Comparison of ENCODE assay signal across 4 cellular contexts in genomic region chr1:18097206-18097605, GRCh38.
TF ChIP-seq lines count a peak whose summit lies in the region.

No MANE protein-coding gene starts in this region.

TF ChIP-seq in HEK293, 187 proteins besides CTCF, POLR2A, EP300 and RAD21:
- peak; percentile 95 for TF ChIP-seq ZNF366 (tag by site-specific recombination; conservative IDR thresholded peaks at IDR 0.05)
- TF ChIP-seq ZNF433 (tag by site-specific recombination; IDR thresholded peaks at IDR 0.05; ENCODE audit: low read depth): no peak
- no peak for TF ChIP-seq OVOL3 (tag by site-specific recombination; IDR thresholded peaks at IDR 0.05)
- TF ChIP-seq ZNF223 (tag by site-specific recombination; IDR thresholded peaks at IDR 0.05): no peak
- TF ChIP-seq ZFHX2 (tag by site-specific recombination; conservative IDR thresholded peaks at IDR 0.05): no peak
- TF ChIP-seq PRDM1 (tag by site-specific recombination; IDR thresholded peaks at IDR 0.05): peak; percentile 73; the same call in 1 of the 2 replicates
- no peak for TF ChIP-seq ZNF747 (tag by site-specific recombination; IDR thresholded peaks at IDR 0.05)

TF ChIP-seq in IMR-90, 13 proteins besides CTCF, POLR2A, EP300 and RAD21:
- TF ChIP-seq CEBPB (IDR thresholded peaks at IDR 0.05; ENCODE audit: low read depth, low read length) (no peak), MAZ (IDR thresholded peaks at IDR 0.05; ENCODE audit: borderline replicate concordance, low read depth, low read length) (no peak), RCOR1 (IDR thresholded peaks at IDR 0.05; ENCODE audit: insufficient replicate concordance, low read length) (no peak), USF2 (IDR thresholded peaks at IDR 0.05; ENCODE audit: low read depth, low read length) (no peak), RFX5 (IDR thresholded peaks at IDR 0.05; ENCODE audit: low read depth, low read length) (no peak), BHLHE40 (IDR thresholded peaks at IDR 0.05; ENCODE audit: low read depth, low read length) (no peak), CHD1 (IDR thresholded peaks at IDR 0.05; ENCODE audit: low read depth, low read length) (no peak), SMC3 (IDR thresholded peaks at IDR 0.05; ENCODE audit: low read depth, low read length) (no peak), MXI1 (IDR thresholded peaks at IDR 0.05; ENCODE audit: borderline replicate concordance, low read depth, low read length) (no peak), FOS (IDR thresholded peaks at IDR 0.05; ENCODE audit: low read depth, low read length) (no peak)
TF ChIP-seq in IMR-90: peak in this region for 0.

TF ChIP-seq in WTC11, 78 proteins besides CTCF, POLR2A, EP300 and RAD21:
- TF ChIP-seq ZNF512 (CRISPR knock-in tag; IDR thresholded peaks at IDR 0.05; ENCODE audit: borderline replicate concordance) (0 out of 2 replicates have a peak, but pooled peaks have one; percentile 79), RELA (CRISPR knock-in tag; IDR thresholded peaks at IDR 0.05; ENCODE audit: borderline replicate concordance) (no peak)
TF ChIP-seq in WTC11: peak in this region for 1.

TF ChIP-seq in K562, 482 proteins besides CTCF, POLR2A, EP300 and RAD21:
- TF ChIP-seq KLF16 (IDR thresholded peaks at IDR 0.05) (no peak), ZNF512 (tag; IDR thresholded peaks at IDR 0.05) (peak; percentile 72)
TF ChIP-seq in K562: peak in this region for 1.
